10 cellular contexts compared by ENCODE assay signal in genomic region chr18:9115984-9116383, GRCh38. TPM values are rescaled to one million over a fixed set of nuclear protein-coding genes. Genes with fewer than 3 reads are reported as not detected.
DNase-seq lines count a peak whose midpoint lies in the region; ATAC-seq, FAIRE-seq and TF ChIP-seq lines count a peak whose summit lies in the region.
"Had no signal": no experiment of that assay in that cellular context is flagged by ENCODE, and none has a peak within 500 bp of the region (broad histone marks: within the 10 kb centered on the region; RNA-seq: fewer than 3 reads in every experiment).

No MANE protein-coding gene starts in this region.

- H3K36me3 ChIP-seq in brain microvascular endothelial cell (replicated peaks) (peaks cover 6% of the 10 kb centered on the region), sigmoid colon (peaks cover 0 to 5% (median 0%) of the 10 kb centered on the region in 4 donors)

- intact Hi-C loops in sigmoid colon (cut with DNase I): no loop called here

- H3K27me3 ChIP-seq in brain microvascular endothelial cell (replicated peaks) (no peaks in the 10 kb centered on the region), sigmoid colon (no peaks in the 10 kb centered on the region)

- H3K9me3 ChIP-seq in sigmoid colon: no peaks in the 10 kb centered on the region

- peak; percentile 35 for DNase-seq in OCI-M1 (lab: John Stamatoyannopoulos, UW)
- DNase-seq in brain microvascular endothelial cell: no peak
- DNase-seq in sigmoid colon: no peak
- no peak for DNase-seq in epidermal melanocyte (ENCODE audit: insufficient read length, low spot score)
- DNase-seq in HT-29 (ENCODE audit: low spot score): no peak
- no peak for DNase-seq in AG08396 (ENCODE audit: low spot score)
- DNase-seq: activated CD4-positive, alpha-beta T cell treated with anti-CD3 and anti-CD28 coated beads, Interleukin-2, amount 50 U/mL, for 4 hours; head of caudate nucleus had no signal

- TF ChIP-seq CTCF in brain microvascular endothelial cell (IDR thresholded peaks at IDR 0.05; ENCODE audit: low read depth, low read length, missing control alignments) (no peak), sigmoid colon (IDR thresholded peaks at IDR 0.05) (no peak)

- peak; percentile 50 for FAIRE-seq in G401.6 (lab: Jason Lieb, UNC)

- in situ Hi-C loops in brain microvascular endothelial cell (cut with HindIII; ENCODE audit: low pct_ligation_motif_present, low sequenced_read_pairs): no loop called here

- H3K4me3 ChIP-seq in brain microvascular endothelial cell (ENCODE audit: low read depth, low read length): no peak overlapping the region
- no peak overlapping the region for H3K4me3 ChIP-seq in sigmoid colon

- TF ChIP-seq POLR2A in sigmoid colon (IDR thresholded peaks at IDR 0.05): no peak

- TF ChIP-seq EP300 in sigmoid colon (IDR thresholded peaks at IDR 0.05): no peak

- H3K4me1 ChIP-seq in sigmoid colon: peaks cover 0 to 100% (median 79%) of the 10 kb centered on the region in 4 donors

- ATAC-seq in GM18517 (IDR thresholded peaks at IDR 0.05; ENCODE audit: unreplicated experiment): no peak

- H3K27ac ChIP-seq in brain microvascular endothelial cell (peak overlapping the region; percentile 85), sigmoid colon (peak overlapping the region in 3 of 4 donors; percentile 91 to 96 (median 95))

RNA-seq across cellular contexts. Expression of gene NDUFV2, which starts 13.5 kb away (rescaled TPM):
- total RNA-seq in sigmoid colon: 100 to 1,000 TPM in 3 of 4 donors, 10 to 100 TPM in 1; 81.3 to 131 (median 115) TPM
- 100 to 1,000 TPM; 207 to 339 (median 246) TPM for polyA plus RNA-seq in sigmoid colon
- total RNA-seq in HT-29 (2014; rRNA removed; shearing (Covaris generic)): 135 and 152 TPM in 2 replicates

RNA-seq across cellular contexts. Expression of gene ANKRD12, which starts 20.6 kb away (rescaled TPM):
- 100 to 1,000 TPM in 2 of 4 donors, 10 to 100 TPM in 2; 88.5 to 132 (median 102) TPM for total RNA-seq in sigmoid colon
- 10 to 100 TPM in 1 of 3 donors, 1 to 10 TPM in 2; 5.1 to 11.4 (median 7.2) TPM for polyA plus RNA-seq in sigmoid colon
- 20.0 and 24.1 TPM in 2 replicates for total RNA-seq in HT-29 (2014; rRNA removed; shearing (Covaris generic))
